ENCODE assay signal across 8 cellular contexts in the genomic region with DNA sequence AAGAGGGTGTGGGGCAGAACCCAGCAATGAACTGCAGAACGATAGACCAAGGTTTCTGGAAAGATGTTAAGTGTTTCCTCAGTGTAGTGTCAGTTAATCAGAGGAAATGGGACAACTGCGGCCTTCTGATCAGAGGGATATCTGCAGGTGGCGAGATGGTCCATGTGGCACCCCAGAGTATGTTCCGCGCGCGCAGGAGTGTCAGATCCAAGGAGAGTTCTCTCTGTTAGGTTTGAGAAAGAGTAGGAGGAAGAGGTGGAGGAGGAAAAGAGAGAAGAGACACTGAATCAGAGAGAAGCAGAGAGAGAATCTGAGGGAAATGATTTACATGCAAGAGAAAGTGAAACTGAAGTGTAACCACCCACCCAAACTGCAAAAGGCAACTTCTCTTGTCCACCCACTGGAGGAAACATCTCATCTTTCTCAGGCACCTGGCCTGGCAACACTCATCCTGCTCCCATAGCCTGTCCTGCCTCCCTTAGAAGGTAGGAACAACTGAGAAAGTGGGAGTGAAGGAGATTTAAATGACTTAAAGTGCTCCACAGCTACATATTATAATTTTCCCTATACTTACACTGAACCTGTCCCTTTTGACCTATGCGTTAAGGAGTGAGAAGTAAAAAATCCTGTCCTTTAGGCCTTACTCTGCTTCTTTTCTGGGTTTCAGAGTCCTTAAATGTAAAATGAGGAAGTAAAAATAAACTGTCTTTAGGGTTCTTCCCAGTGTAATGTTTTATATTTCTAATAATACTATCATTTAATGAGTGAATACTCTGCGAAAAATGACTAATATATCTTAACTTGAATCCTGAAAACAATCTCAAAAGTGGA. TPM values are rescaled to one million over a fixed set of nuclear protein-coding genes. Genes with fewer than 3 reads are reported as not detected.
DNase-seq lines count a peak whose midpoint lies in the region; ATAC-seq and TF ChIP-seq lines count a peak whose summit lies in the region.

No MANE protein-coding gene starts in this region.

- no peaks in the 10 kb centered on the region for H3K27me3 Mint-ChIP-seq in activated CD4-positive, alpha-beta memory T cell treated with anti-CD3 and anti-CD28 coated beads, Interleukin-2, amount 10 ng/mL, durations not matched to agents 7 days and 5 days

- H3K4me3 ChIP-seq in vagina = no peak overlapping the region

- no peak for TF ChIP-seq POLR2A in vagina (IDR thresholded peaks at IDR 0.05)

- POLR2A ChIA-PET in activated CD4-positive, alpha-beta memory T cell treated with anti-CD3 and anti-CD28 coated beads, Interleukin-2, amount 10 ng/mL, durations not matched to agents 7 days and 5 days (lab: Charles Lee) = interaction anchor here (1.2 to 2.4 kb wide), 3 partner anchors 16 to 81 kb away, joined by 3 to 14 read pairs (median 3); no protein-coding TSS in a partner anchor

- intact Hi-C loops in vagina (cut with DNase I) = no loop called here

- peaks cover 12% of the 10 kb centered on the region for H3K4me1 ChIP-seq in vagina

- peak overlapping the region; percentile 89 for H3K27ac Mint-ChIP-seq in activated CD4-positive, alpha-beta memory T cell treated with anti-CD3 and anti-CD28 coated beads, Interleukin-2, amount 10 ng/mL, durations not matched to agents 7 days and 5 days

- H3K27me3 ChIP-seq in vagina = no peaks in the 10 kb centered on the region

- CTCF ChIA-PET in activated CD4-positive, alpha-beta memory T cell treated with anti-CD3 and anti-CD28 coated beads, Interleukin-2, amount 10 ng/mL, durations not matched to agents 7 days and 5 days (lab: Charles Lee) = interaction anchor here (1.6 to 12.2 kb wide), 7 partner anchors 16 to 289 kb away, joined by 7 to 452 read pairs (median 32); no protein-coding TSS in a partner anchor

- H3K4me3 Mint-ChIP-seq in activated CD4-positive, alpha-beta memory T cell treated with anti-CD3 and anti-CD28 coated beads, Interleukin-2, amount 10 ng/mL, durations not matched to agents 7 days and 5 days = peak overlapping the region; percentile 86

- TF ChIP-seq CTCF in vagina (IDR thresholded peaks at IDR 0.05) = no peak

- no peaks in the 10 kb centered on the region for H3K36me3 ChIP-seq in vagina

- H3K36me3 Mint-ChIP-seq in activated CD4-positive, alpha-beta memory T cell treated with anti-CD3 and anti-CD28 coated beads, Interleukin-2, amount 10 ng/mL, durations not matched to agents 7 days and 5 days (ENCODE audit: low read depth) = peaks cover 15% of the 10 kb centered on the region

- H3K4me1 Mint-ChIP-seq in activated CD4-positive, alpha-beta memory T cell treated with anti-CD3 and anti-CD28 coated beads, Interleukin-2, amount 10 ng/mL, durations not matched to agents 7 days and 5 days = peaks cover 50% of the 10 kb centered on the region

- no peaks in the 10 kb centered on the region for H3K9me3 ChIP-seq in vagina

- H3K9me3 Mint-ChIP-seq in activated CD4-positive, alpha-beta memory T cell treated with anti-CD3 and anti-CD28 coated beads, Interleukin-2, amount 10 ng/mL, durations not matched to agents 7 days and 5 days = no peaks in the 10 kb centered on the region

- no peak overlapping the region for H3K27ac ChIP-seq in vagina

- DNase-seq in activated CD8-positive, alpha-beta memory T cell treated with anti-CD3 and anti-CD28 coated beads for 24 hours = peak; percentile 74
- DNase-seq in activated CD8-positive, alpha-beta memory T cell treated with anti-CD3 and anti-CD28 coated beads, Interleukin-2, amount 50 U/mL, for 48 hours = no peak
- DNase-seq in activated CD4-positive, alpha-beta memory T cell treated with anti-CD3 and anti-CD28 coated beads, Interleukin-2, amount 10 ng/mL, durations not matched to agents 7 days and 5 days = peak; percentile 43
- DNase-seq in stimulated activated CD4-positive, alpha-beta T cell treated with anti-CD3 and anti-CD28 coated beads, Interleukin-4, amount 100 ng/mL, for 1 hour = peak; percentile 34
- DNase-seq in vagina (ENCODE audit: extremely low spot score in 2 of 2) (no peak), NCI-H1105 treated with DMSO at 0.1 percent for 48 hours (lab: John Stamatoyannopoulos, UW) (no peak), Kasumi-1 (lab: John Stamatoyannopoulos, UW) (no peak)

- peak; percentile 67 for ATAC-seq in HG03159 (IDR thresholded peaks at IDR 0.05; ENCODE audit: unreplicated experiment)

RNA-seq across cellular contexts. Expression of gene TESPA1, which starts 6.8 kb away (rescaled TPM):
- total RNA-seq in activated CD4-positive, alpha-beta memory T cell treated with anti-CD3 and anti-CD28 coated beads, Interleukin-2, amount 10 ng/mL, durations not matched to agents 7 days and 5 days = 100 to 1,000 TPM; 111 to 112 TPM
- 2.5 TPM for total RNA-seq in vagina

RNA-seq across cellular contexts. Expression of gene NEUROD4, which starts 28.4 kb away (rescaled TPM):
- total RNA-seq in activated CD4-positive, alpha-beta memory T cell treated with anti-CD3 and anti-CD28 coated beads, Interleukin-2, amount 10 ng/mL, durations not matched to agents 7 days and 5 days = not detected
- not detected for total RNA-seq in vagina

Comparison
In these comparisons a context has a peak if more than half of its experiments do, and no peak if none do; other contexts are left out.
1. DNase-seq: peak in activated CD8-positive, alpha-beta memory T cell treated with anti-CD3 and anti-CD28 coated beads for 24 hours (single experiment), activated CD4-positive, alpha-beta memory T cell treated with anti-CD3 and anti-CD28 coated beads, Interleukin-2, amount 10 ng/mL, durations not matched to agents 7 days and 5 days (single experiment) and stimulated activated CD4-positive, alpha-beta T cell treated with anti-CD3 and anti-CD28 coated beads, Interleukin-4, amount 100 ng/mL, for 1 hour (single experiment); none in activated CD8-positive, alpha-beta memory T cell treated with anti-CD3 and anti-CD28 coated beads, Interleukin-2, amount 50 U/mL, for 48 hours (single experiment), vagina (0 of 2), NCI-H1105 treated with DMSO at 0.1 percent for 48 hours (single experiment) and Kasumi-1 (0 of 2).
2. RNA of gene TESPA1, which starts 6.8 kb away (total RNA-seq): 111 to 112 TPM in activated CD4-positive, alpha-beta memory T cell treated with anti-CD3 and anti-CD28 coated beads, Interleukin-2, amount 10 ng/mL, durations not matched to agents 7 days and 5 days; 2.5 TPM in vagina (single experiment); every median in the first group is over 10 times any median in the second.